2 cellular contexts compared by ENCODE assay signal in genomic region chr6:37323568-37323967, GRCh38.
TF ChIP-seq lines count a peak whose summit lies in the region.

No MANE protein-coding gene starts in this region.

TF ChIP-seq in HCT116, 20 proteins besides CTCF, POLR2A, EP300 and RAD21:
- TF ChIP-seq SIN3A (IDR thresholded peaks at IDR 0.05; ENCODE audit: low read depth) (no peak), EZH2phosphoT487 (IDR thresholded peaks at IDR 0.05; ENCODE audit: borderline replicate concordance) (no peak), YY1 (IDR thresholded peaks at IDR 0.05; ENCODE audit: extremely low read depth, insufficient replicate concordance, low read depth, low read length) (no peak), SRF (IDR thresholded peaks at IDR 0.05; ENCODE audit: low read depth) (no peak), EZH2 (IDR thresholded peaks at IDR 0.05) (no peak), JUND (IDR thresholded peaks at IDR 0.05) (no peak), ELF1 (IDR thresholded peaks at IDR 0.05; ENCODE audit: borderline replicate concordance, low read depth) (no peak), EGR1 (IDR thresholded peaks at IDR 0.05; ENCODE audit: low read depth) (no peak), ZFX (IDR thresholded peaks at IDR 0.05) (no peak), FOSL1 (IDR thresholded peaks at IDR 0.05; ENCODE audit: low read depth) (no peak), ZNF274 (IDR thresholded peaks at IDR 0.05; ENCODE audit: low read depth, low read length) (no peak)
- TF ChIP-seq, protein P1, sequence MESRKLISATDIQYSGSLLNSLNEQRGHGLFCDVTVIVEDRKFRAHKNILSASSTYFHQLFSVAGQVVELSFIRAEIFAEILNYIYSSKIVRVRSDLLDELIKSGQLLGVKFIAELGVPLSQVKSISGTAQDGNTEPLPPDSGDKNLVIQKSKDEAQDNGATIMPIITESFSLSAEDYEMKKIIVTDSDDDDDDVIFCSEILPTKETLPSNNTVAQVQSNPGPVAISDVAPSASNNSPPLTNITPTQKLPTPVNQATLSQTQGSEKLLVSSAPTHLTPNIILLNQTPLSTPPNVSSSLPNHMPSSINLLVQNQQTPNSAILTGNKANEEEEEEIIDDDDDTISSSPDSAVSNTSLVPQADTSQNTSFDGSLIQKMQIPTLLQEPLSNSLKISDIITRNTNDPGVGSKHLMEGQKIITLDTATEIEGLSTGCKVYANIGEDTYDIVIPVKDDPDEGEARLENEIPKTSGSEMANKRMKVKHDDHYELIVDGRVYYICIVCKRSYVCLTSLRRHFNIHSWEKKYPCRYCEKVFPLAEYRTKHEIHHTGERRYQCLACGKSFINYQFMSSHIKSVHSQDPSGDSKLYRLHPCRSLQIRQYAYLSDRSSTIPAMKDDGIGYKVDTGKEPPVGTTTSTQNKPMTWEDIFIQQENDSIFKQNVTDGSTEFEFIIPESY (IDR thresholded peaks at IDR 0.05; ENCODE audit: extremely low read depth, insufficient replicate concordance, low read length), result no peak
- TF ChIP-seq, protein P2, sequence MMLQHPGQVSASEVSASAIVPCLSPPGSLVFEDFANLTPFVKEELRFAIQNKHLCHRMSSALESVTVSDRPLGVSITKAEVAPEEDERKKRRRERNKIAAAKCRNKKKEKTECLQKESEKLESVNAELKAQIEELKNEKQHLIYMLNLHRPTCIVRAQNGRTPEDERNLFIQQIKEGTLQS (IDR thresholded peaks at IDR 0.05), result no peak
- TF ChIP-seq, protein P3, sequence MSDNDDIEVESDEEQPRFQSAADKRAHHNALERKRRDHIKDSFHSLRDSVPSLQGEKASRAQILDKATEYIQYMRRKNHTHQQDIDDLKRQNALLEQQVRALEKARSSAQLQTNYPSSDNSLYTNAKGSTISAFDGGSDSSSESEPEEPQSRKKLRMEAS (IDR thresholded peaks at IDR 0.05), result no peak

TF ChIP-seq in SK-N-SH, 30 proteins besides CTCF, POLR2A, EP300 and RAD21:
- peak; percentile 32; the same call in 1 of the 2 replicates for TF ChIP-seq RCOR1 (IDR thresholded peaks at IDR 0.05; ENCODE audit: low read length)
- TF ChIP-seq FOXJ3 (CRISPR knock-in tag; IDR thresholded peaks at IDR 0.05), result no peak
